Comparison of ENCODE assay signal across 23 cellular contexts in the genomic region with DNA sequence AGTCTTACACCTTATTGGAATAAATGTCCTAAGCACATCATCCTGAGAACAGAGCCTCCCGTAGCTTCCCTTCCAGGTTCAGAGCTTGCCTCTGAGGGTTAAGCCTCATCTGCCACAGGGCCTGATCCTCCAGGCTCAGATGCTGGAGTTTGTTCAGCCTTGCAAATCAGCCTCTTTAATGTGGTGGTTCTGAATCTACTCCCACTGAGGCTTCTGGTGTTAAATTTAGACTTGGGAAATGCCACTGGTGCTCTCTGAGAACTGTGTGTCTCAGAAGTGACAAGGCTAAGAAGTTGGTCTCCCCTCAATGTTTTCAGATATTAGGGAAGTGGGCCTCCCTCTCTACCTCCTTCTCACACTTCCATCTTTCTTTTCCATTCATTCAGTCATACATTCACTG.
A peak's percentile ranks its signal among the peaks of the same experiment; 100 is the strongest.
DNase-seq lines count a peak whose midpoint lies in the region; ATAC-seq, FAIRE-seq and TF ChIP-seq lines count a peak whose summit lies in the region.
"Had no signal": no experiment of that assay in that cellular context is flagged by ENCODE, and none has a peak within 500 bp of the region (broad histone marks: within the 10 kb centered on the region; RNA-seq: fewer than 3 reads in every experiment).

No MANE protein-coding gene starts in this region.

- H3K9ac ChIP-seq in BLaER1 treated with 17β-estradiol and CSF1 and Interleukin-3, amounts not matched to agents 10 nM and 100 nM = peak overlapping the region in 2 of 11 experiments; percentile 29 to 36; a peak in 2 of 22 replicates
- H3K9ac ChIP-seq in mesenchymal stem cell (ENCODE audit: low read length) = peak overlapping the region; percentile 47

- no peak overlapping the region for H2BK5ac ChIP-seq in mesenchymal stem cell (ENCODE audit: low read depth, low read length, poor library complexity, severe bottlenecking)

- intact Hi-C loops in MCF 10A (cut with micrococcal nuclease) = no loop called here

- no peak overlapping the region for H2BK12ac ChIP-seq in mesenchymal stem cell (ENCODE audit: low read length in 2 of 2)

- no peak overlapping the region for H3K14ac ChIP-seq in mesenchymal stem cell (ENCODE audit: low read length in 2 of 2)

- H3K4ac ChIP-seq in mesenchymal stem cell (ENCODE audit: low read depth in 1 of 2, low read length in 2 of 2) = no peak overlapping the region

- no peaks in the 10 kb centered on the region for H3K79me1 ChIP-seq in mesenchymal stem cell (replicated peaks; ENCODE audit: low read length, poor library complexity, severe bottlenecking)

- no peaks in the 10 kb centered on the region for H3K27me3 Mint-ChIP-seq in MCF 10A (ENCODE audit: insufficient read depth, unreplicated experiment)
- H3K27me3 Mint-ChIP-seq: central memory CD8-positive, alpha-beta T cell; T-cell had no signal

- no peak overlapping the region for H3K4me3 ChIP-seq in BLaER1 treated with 17β-estradiol and CSF1 and Interleukin-3, amounts not matched to agents 10 nM and 100 nM
- H3K4me3 ChIP-seq in mesenchymal stem cell (ENCODE audit: insufficient read depth in 1 of 2, low read depth in 1 of 2, low read length in 2 of 2) (no peak overlapping the region), brain microvascular endothelial cell (ENCODE audit: low read depth, low read length) (no peak overlapping the region)
- H3K4me3 ChIP-seq: ascending aorta, left lung, upper lobe of right lung had no signal

- H3K4me1 Mint-ChIP-seq in MCF 10A (ENCODE audit: insufficient read depth, unreplicated experiment) = peaks cover 4% of the 10 kb centered on the region
- H3K4me1 Mint-ChIP-seq: central memory CD8-positive, alpha-beta T cell had no signal

- H4K20me1 ChIP-seq in BLaER1 treated with 17β-estradiol and CSF1 and Interleukin-3, amounts not matched to agents 10 nM and 100 nM = no peaks in the 10 kb centered on the region

- no peaks in the 10 kb centered on the region for H3K36me3 ChIP-seq in BLaER1 treated with 17β-estradiol and CSF1 and Interleukin-3, amounts not matched to agents 10 nM and 100 nM
- H3K36me3 ChIP-seq in mesenchymal stem cell (ENCODE audit: control insufficient read depth in 1 of 2, insufficient read depth in 2 of 2, low read depth in 1 of 2, low read length in 2 of 2) (peaks cover 9 to 11% of the 10 kb centered on the region in 2 experiments), brain microvascular endothelial cell (replicated peaks) (no peaks in the 10 kb centered on the region)
- H3K36me3 ChIP-seq: upper lobe of right lung had no signal

- H3K4me1 ChIP-seq in BLaER1 treated with 17β-estradiol and CSF1 and Interleukin-3, amounts not matched to agents 10 nM and 100 nM = peaks cover 22 to 70% (median 55%) of the 10 kb centered on the region in 10 experiments
- peaks cover 6% of the 10 kb centered on the region for H3K4me1 ChIP-seq in mesenchymal stem cell (ENCODE audit: control insufficient read depth, insufficient read depth, low read depth, low read length)
- H3K4me1 ChIP-seq: left lung, upper lobe of right lung had no signal

- peak; percentile 38 for ATAC-seq in HG03039 (IDR thresholded peaks at IDR 0.05; ENCODE audit: unreplicated experiment)
- ATAC-seq: left lung, PC-3, T-cell, upper lobe of right lung had no signal

- TF ChIP-seq CTCF in brain microvascular endothelial cell (IDR thresholded peaks at IDR 0.05; ENCODE audit: low read depth, low read length, missing control alignments) = no peak
- TF ChIP-seq CTCF in MCF 10A (IDR thresholded peaks at IDR 0.05; ENCODE audit: unreplicated experiment) = no peak

- H3K9me3 ChIP-seq in BLaER1 treated with 17β-estradiol and CSF1 and Interleukin-3, amounts not matched to agents 10 nM and 100 nM (replicated peaks in 1 of 11) = no peaks in the 10 kb centered on the region
- H3K9me3 ChIP-seq in mesenchymal stem cell (ENCODE audit: control insufficient read depth, low read length) = no peaks in the 10 kb centered on the region
- H3K9me3 ChIP-seq: ascending aorta, left lung, upper lobe of right lung had no signal

- peak overlapping the region; percentile 1 to 83 (median 70); a peak in 21 of 22 replicates for H3K4me2 ChIP-seq in BLaER1 treated with 17β-estradiol and CSF1 and Interleukin-3, amounts not matched to agents 10 nM and 100 nM
- no peak overlapping the region for H3K4me2 ChIP-seq in mesenchymal stem cell (ENCODE audit: low read length, poor library complexity, severe bottlenecking)

- H3K23ac ChIP-seq in mesenchymal stem cell (ENCODE audit: low read length in 2 of 2) = no peak overlapping the region

- H3K27me3 ChIP-seq in BLaER1 treated with 17β-estradiol and CSF1 and Interleukin-3, amounts not matched to agents 10 nM and 100 nM = no peaks in the 10 kb centered on the region
- no peaks in the 10 kb centered on the region for H3K27me3 ChIP-seq in mesenchymal stem cell (ENCODE audit: control insufficient read depth in 1 of 2, insufficient read depth in 1 of 2, low read length in 2 of 2)
- no peaks in the 10 kb centered on the region for H3K27me3 ChIP-seq in brain microvascular endothelial cell (replicated peaks)
- H3K27me3 ChIP-seq: ascending aorta, left lung, upper lobe of right lung had no signal

- no peaks in the 10 kb centered on the region for H3K9me3 Mint-ChIP-seq in MCF 10A (ENCODE audit: unreplicated experiment)
- H3K9me3 Mint-ChIP-seq: central memory CD8-positive, alpha-beta T cell; HFFc6; immature natural killer cell; T-cell had no signal

- H2AK5ac ChIP-seq in mesenchymal stem cell (ENCODE audit: low read length, severe bottlenecking) = no peak overlapping the region

- H3K27ac ChIP-seq in BLaER1 treated with 17β-estradiol and CSF1 and Interleukin-3, amounts not matched to agents 10 nM and 100 nM = peak overlapping the region in 3 of 11 experiments; percentile 39 to 50 (median 41); a peak in 5 of 22 replicates
- H3K27ac ChIP-seq in mesenchymal stem cell (ENCODE audit: low read length, poor library complexity, severe bottlenecking) (no peak overlapping the region), brain microvascular endothelial cell (no peak overlapping the region)
- H3K27ac ChIP-seq: left lung, upper lobe of right lung, WERI-Rb-1 had no signal

- H4K8ac ChIP-seq in mesenchymal stem cell (ENCODE audit: low read length) = no peak overlapping the region

- in situ Hi-C loops in brain microvascular endothelial cell (cut with HindIII; ENCODE audit: low pct_ligation_motif_present, low sequenced_read_pairs) = no loop called here

- no TSS peak for BruUV-seq in MCF 10A (replicated peaks; lab: Mats Ljungman, UMichigan)

- peak; percentile 58 for FAIRE-seq in GM12892 (lab: Jason Lieb, UNC)

- no peak overlapping the region for H2BK120ac ChIP-seq in mesenchymal stem cell (ENCODE audit: low read depth, low read length)

- TF ChIP-seq POLR2A in GM12892 (IDR thresholded peaks at IDR 0.05; ENCODE audit: low read depth, low read length) = no peak

- no peak overlapping the region for H2AFZ ChIP-seq in mesenchymal stem cell (ENCODE audit: low read depth, low read length)

- no peak overlapping the region for H3K4me3 Mint-ChIP-seq in MCF 10A (ENCODE audit: unreplicated experiment)
- H3K4me3 Mint-ChIP-seq: central memory CD8-positive, alpha-beta T cell; HFFc6; immature natural killer cell; T-cell had no signal

- H2BK15ac ChIP-seq in mesenchymal stem cell (ENCODE audit: low read depth, poor library complexity, severe bottlenecking) = no peak overlapping the region

- H3K18ac ChIP-seq in mesenchymal stem cell (ENCODE audit: low read depth in 1 of 2, low read length in 2 of 2) = no peak overlapping the region

- no peaks in the 10 kb centered on the region for H3K36me3 Mint-ChIP-seq in MCF 10A (ENCODE audit: insufficient read depth, unreplicated experiment)

- POLR2A ChIA-PET in MCF 10A (lab: Yijun Ruan, JAX) = no interaction called here

- no peak overlapping the region for H3K27ac Mint-ChIP-seq in MCF 10A (ENCODE audit: low read depth, unreplicated experiment)
- H3K27ac Mint-ChIP-seq: immature natural killer cell, T-cell had no signal

- CTCF ChIA-PET in MCF 10A (lab: Yijun Ruan, JAX) = interaction anchor here (0.6 kb wide), 2 partner anchors 59 to 129 kb away, joined by 3 read pairs; no protein-coding TSS in a partner anchor

- WGBS in mesenchymal stem cell = 47% methylated on average over 1 of the region's 1 CpG

- H4K91ac ChIP-seq in mesenchymal stem cell (ENCODE audit: low read length) = no peak overlapping the region

- DNase-seq in GM12892 (ENCODE audit: insufficient read length) = no peak
- no peak for DNase-seq in mesenchymal stem cell
- DNase-seq in brain microvascular endothelial cell = no peak
- no peak for DNase-seq in MCF 10A (ENCODE audit: unreplicated experiment)
- no peak for DNase-seq in activated CD4-positive, alpha-beta T cell treated with anti-CD3 and anti-CD28 coated beads, Interleukin-2, amount 50 U/mL, for 48 hours
- DNase-seq: activated effector memory CD4-positive, alpha-beta T cell treated with anti-CD3 and anti-CD28 coated beads, Interleukin-2, amount 50 U/mL, for 16 hours; COR-L47; HFFc6; immature natural killer cell; left lung; NCI-H1048; NCI-H1930; NCI-H345; PC-3; SHP77 treated with DMSO at 0.1 percent for 48 hours; stimulated activated CD4-positive, alpha-beta T cell treated with anti-CD3 and anti-CD28 coated beads, Interleukin-1b, Interleukin-23, amount 100 ng/mL, for 48 hours; T-cell; upper lobe of right lung; WERI-Rb-1 had no signal
